Comparison of ENCODE assay signal across 1 cellular context in genomic region chr1:31101147-31101502, GRCh38.
TF ChIP-seq lines count a peak whose summit lies in the region.

No MANE protein-coding gene starts in this region.

TF ChIP-seq in HepG2, 621 proteins besides CTCF, POLR2A, EP300 and RAD21 (continued from another document and continues in another):
- TF ChIP-seq ZBTB14 (CRISPR knock-in tag; IDR thresholded peaks at IDR 0.05) (no peak), MTA3 (CRISPR knock-in tag; IDR thresholded peaks at IDR 0.05) (no peak), SPEN (CRISPR knock-in tag; IDR thresholded peaks at IDR 0.05; ENCODE audit: low read depth) (0 out of 2 replicates have a peak, but pooled peaks have one; percentile 39), HOXD1 (CRISPR knock-in tag; IDR thresholded peaks at IDR 0.05) (0 out of 2 replicates have a peak, but pooled peaks have one; percentile 20), ZNF18 (CRISPR knock-in tag; IDR thresholded peaks at IDR 0.05; ENCODE audit: insufficient replicate concordance) (no peak), JARID2 (CRISPR knock-in tag; IDR thresholded peaks at IDR 0.05; ENCODE audit: insufficient replicate concordance) (no peak), FOXJ3 (CRISPR knock-in tag; IDR thresholded peaks at IDR 0.05; ENCODE audit: borderline replicate concordance) (no peak), KAT8 (CRISPR knock-in tag; IDR thresholded peaks at IDR 0.05) (peak; percentile 50; the same call in 1 of the 2 replicates), ATRX (CRISPR knock-in tag; IDR thresholded peaks at IDR 0.05; ENCODE audit: borderline replicate concordance) (no peak), SAP130 (CRISPR knock-in tag; IDR thresholded peaks at IDR 0.05; ENCODE audit: low read depth) (0 out of 2 replicates have a peak, but pooled peaks have one; percentile 11), NR2C2 (CRISPR knock-in tag; IDR thresholded peaks at IDR 0.05; ENCODE audit: borderline replicate concordance) (peak; percentile 84), IRF2 (CRISPR knock-in tag; IDR thresholded peaks at IDR 0.05) (no peak), SP5 (CRISPR knock-in tag; IDR thresholded peaks at IDR 0.05; ENCODE audit: borderline replicate concordance, low read depth) (peak; percentile 79), NR2F6 (IDR thresholded peaks at IDR 0.05) (peak; percentile 81), NR2F6 (CRISPR knock-in tag; IDR thresholded peaks at IDR 0.05) (peak; percentile 88), ZNF44 (CRISPR knock-in tag; IDR thresholded peaks at IDR 0.05) (no peak), IRX3 (CRISPR knock-in tag; IDR thresholded peaks at IDR 0.05; ENCODE audit: borderline replicate concordance, low read depth) (no peak), ZNF263 (CRISPR knock-in tag; IDR thresholded peaks at IDR 0.05) (peak; percentile 92), KLF12 (CRISPR knock-in tag; IDR thresholded peaks at IDR 0.05; ENCODE audit: borderline replicate concordance) (0 out of 2 replicates have a peak, but pooled peaks have one; percentile 24), PPARG (CRISPR knock-in tag; conservative IDR thresholded peaks at IDR 0.05) (peak; percentile 58; the same call in 1 of the 2 replicates), NR2F2 (IDR thresholded peaks at IDR 0.05; ENCODE audit: borderline replicate concordance, low read depth) (peak; percentile 40; the same call in 1 of the 2 replicates), RXRB (CRISPR knock-in tag; IDR thresholded peaks at IDR 0.05; ENCODE audit: borderline replicate concordance) (0 out of 2 replicates have a peak, but pooled peaks have one; percentile 18), ZNF674 (CRISPR knock-in tag; IDR thresholded peaks at IDR 0.05; ENCODE audit: low read depth) (no peak), ZFY (CRISPR knock-in tag; IDR thresholded peaks at IDR 0.05) (peak; percentile 57), ZFP1 (CRISPR knock-in tag; IDR thresholded peaks at IDR 0.05) (no peak), ZNF143 (CRISPR knock-in tag; IDR thresholded peaks at IDR 0.05) (peak; percentile 84), FOXA3 (CRISPR knock-in tag; IDR thresholded peaks at IDR 0.05) (no peak), POGZ (CRISPR knock-in tag; IDR thresholded peaks at IDR 0.05) (peak; percentile 20; the same call in 1 of the 2 replicates), POLR2AphosphoS5 (IDR thresholded peaks at IDR 0.05; ENCODE audit: low read depth, low read length) (peak; percentile 25; the same call in 1 of the 2 replicates), ZNF644 (CRISPR knock-in tag; IDR thresholded peaks at IDR 0.05; ENCODE audit: low read depth) (no peak), HOXA5 (CRISPR knock-in tag; IDR thresholded peaks at IDR 0.05) (no peak), CREBL2 (CRISPR knock-in tag; IDR thresholded peaks at IDR 0.05; ENCODE audit: borderline replicate concordance) (no peak), ZIK1 (CRISPR knock-in tag; IDR thresholded peaks at IDR 0.05; ENCODE audit: borderline replicate concordance, low read depth) (no peak), ZNF691 (CRISPR knock-in tag; IDR thresholded peaks at IDR 0.05; ENCODE audit: borderline replicate concordance, low read depth) (no peak), PREB (CRISPR knock-in tag; IDR thresholded peaks at IDR 0.05) (no peak), SRY (CRISPR knock-in tag; IDR thresholded peaks at IDR 0.05) (no peak), RARA (CRISPR knock-in tag; IDR thresholded peaks at IDR 0.05) (0 out of 2 replicates have a peak, but pooled peaks have one; percentile 11), ZFX (CRISPR knock-in tag; IDR thresholded peaks at IDR 0.05; ENCODE audit: low read depth) (peak; percentile 50), PAXIP1 (CRISPR knock-in tag; conservative IDR thresholded peaks at IDR 0.05) (peak; percentile 36; the same call in 1 of the 2 replicates), PHF20 (CRISPR knock-in tag; IDR thresholded peaks at IDR 0.05) (peak; percentile 37; the same call in 1 of the 2 replicates), ARID5B (CRISPR knock-in tag; IDR thresholded peaks at IDR 0.05) (0 out of 2 replicates have a peak, but pooled peaks have one; percentile 21), ZFP91 (CRISPR knock-in tag; IDR thresholded peaks at IDR 0.05; ENCODE audit: borderline replicate concordance) (no peak), ZNF687 (CRISPR knock-in tag; IDR thresholded peaks at IDR 0.05) (peak; percentile 83), POLR2G (IDR thresholded peaks at IDR 0.05; ENCODE audit: low read depth, low read length) (peak; percentile 40; the same call in 1 of the 2 replicates), KDM4B (CRISPR knock-in tag; IDR thresholded peaks at IDR 0.05) (no peak), PCBP2 (optimal IDR thresholded peaks at IDR 0.05; ENCODE audit: low read depth, low read length, poor library complexity, severe bottlenecking) (peak; percentile 16)
